ENCODE assay signal across 8 cellular contexts in genomic region chr19:1261863-1262686, GRCh38. TPM values are rescaled to one million over a fixed set of nuclear protein-coding genes. Genes with fewer than 3 reads are reported as not detected.
DNase-seq lines count a peak whose midpoint lies in the region; ATAC-seq and FAIRE-seq lines count a peak whose summit lies in the region.

No MANE protein-coding gene starts in this region.

- no peaks in the 10 kb centered on the region for H3K9me3 ChIP-seq in CD8-positive, alpha-beta memory T cell (ENCODE audit: low read length)
- H3K9me3 ChIP-seq in iPS-18a (ENCODE audit: control insufficient read depth, low read depth, low read length) (no peaks in the 10 kb centered on the region), small intestine (ENCODE audit: control insufficient read depth, low read depth) (no peaks in the 10 kb centered on the region)

- H3K36me3 ChIP-seq in CD8-positive, alpha-beta memory T cell (ENCODE audit: insufficient read depth, low read length), result peaks cover 8% of the 10 kb centered on the region
- peaks cover 12% of the 10 kb centered on the region for H3K36me3 ChIP-seq in iPS-18a (ENCODE audit: control insufficient read depth, low read depth, low read length)
- peaks cover 7 to 10% of the 10 kb centered on the region in 2 donors for H3K36me3 ChIP-seq in small intestine (ENCODE audit: control insufficient read depth in 2 of 2, insufficient read depth in 2 of 2, low read length in 2 of 2)

- FAIRE-seq in small intestine (lab: Jason Lieb, UNC), result no peak

- CTCF ChIA-PET in CD8-positive, alpha-beta memory T cell (lab: Charles Lee), result interaction anchor here (1.0 to 10.3 kb wide), 5 partner anchors 9 to 62 kb away, joined by 3 to 484 read pairs (median 3); partner anchors contain the start of gene ATP5F1D

- peak overlapping the region; percentile 98 for H3K27ac ChIP-seq in CD8-positive, alpha-beta memory T cell (ENCODE audit: low read depth, low read length)
- H3K27ac ChIP-seq in iPS-18a (ENCODE audit: low read length), result no peak overlapping the region
- H3K27ac ChIP-seq in small intestine (ENCODE audit: low read depth in 1 of 2, low read length in 1 of 2), result peak overlapping the region; percentile 99

- H3K4me3 Mint-ChIP-seq in CD8-positive, alpha-beta memory T cell, result peak overlapping the region; percentile 89 to 96 (median 92)

- peaks cover 66% of the 10 kb centered on the region for H3K4me1 ChIP-seq in CD8-positive, alpha-beta memory T cell (ENCODE audit: insufficient read depth, low read length)
- H3K4me1 ChIP-seq in iPS-18a (ENCODE audit: control insufficient read depth, low read depth, low read length) (peaks cover 44% of the 10 kb centered on the region), small intestine (ENCODE audit: control insufficient read depth in 2 of 2, insufficient read depth in 1 of 2, low read depth in 1 of 2, low read length in 1 of 2) (peaks cover 8 to 16% of the 10 kb centered on the region in 2 donors)

- H3K4me3 ChIP-seq in CD8-positive, alpha-beta memory T cell (ENCODE audit: low read length), result peak overlapping the region; percentile 95
- H3K4me3 ChIP-seq in iPS-18a (ENCODE audit: low read length), result peak overlapping the region; percentile 63
- peak overlapping the region; percentile 59 to 62 for H3K4me3 ChIP-seq in small intestine (ENCODE audit: low read depth in 1 of 2, low read length in 2 of 2)

- peak overlapping the region; percentile 61 for H3K9ac ChIP-seq in iPS-18a (ENCODE audit: low read length)

- ATAC-seq in GM18498 (IDR thresholded peaks at IDR 0.05; ENCODE audit: unreplicated experiment), result no peak

- H3K27me3 ChIP-seq in CD8-positive, alpha-beta memory T cell (ENCODE audit: insufficient read depth, low read length, poor library complexity, severe bottlenecking), result no peaks in the 10 kb centered on the region
- peaks cover 1% of the 10 kb centered on the region for H3K27me3 ChIP-seq in iPS-18a (ENCODE audit: control insufficient read depth, insufficient read depth, low read length)
- no peaks in the 10 kb centered on the region for H3K27me3 ChIP-seq in small intestine (ENCODE audit: control insufficient read depth in 2 of 2, insufficient read depth in 2 of 2, low read length in 2 of 2)

- POLR2A ChIA-PET in CD8-positive, alpha-beta memory T cell (lab: Charles Lee), result interaction anchor here (1.0 to 2.0 kb wide), 4 partner anchors 9 to 18 kb away, joined by 6 to 8 read pairs (median 8); partner anchors contain the start of gene FAM174C

- peak overlapping the region; percentile 98 to 100 (median 100) for H3K27ac Mint-ChIP-seq in CD8-positive, alpha-beta memory T cell

- 7 to 27% (median 17%) methylated on average over 22 to 28 of the region's 28 CpGs for WGBS in small intestine, 3 donors

- peak in 3 of 5 donors; percentile 44 to 54 (median 51) for DNase-seq in CD8-positive, alpha-beta memory T cell
- DNase-seq in M059J (ENCODE audit: low read depth) (peak; percentile 78), anterior cingulate cortex (lab: John Stamatoyannopoulos, UW) (peak in 32 of 58 donors; percentile 15 to 74 (median 48)), small intestine (peak; percentile 98), ecto neural progenitor cell (ENCODE audit: low spot score) (no peak), NCI-H748 treated with DMSO at 0.1 percent for 48 hours (lab: John Stamatoyannopoulos, UW) (no peak)

- peaks cover 4 to 21% (median 4%) of the 10 kb centered on the region in 3 donors for H3K36me3 Mint-ChIP-seq in CD8-positive, alpha-beta memory T cell

- H3K4me1 Mint-ChIP-seq in CD8-positive, alpha-beta memory T cell, result peaks cover 47 to 77% (median 49%) of the 10 kb centered on the region in 3 donors

- no peaks in the 10 kb centered on the region for H3K9me3 Mint-ChIP-seq in CD8-positive, alpha-beta memory T cell

- peaks cover 0 to 5% of the 10 kb centered on the region in 2 donors for H3K27me3 Mint-ChIP-seq in CD8-positive, alpha-beta memory T cell

RNA-seq across cellular contexts. Expression of gene CIRBP, which starts 7.1 kb away (rescaled TPM):
- total RNA-seq in CD8-positive, alpha-beta memory T cell, result 100 to 1,000 TPM; 253 to 258 TPM
- polyA plus RNA-seq in CD8-positive, alpha-beta memory T cell, result 238 TPM
- 115 and 145 TPM in 2 replicates for total RNA-seq in M059J (2014; rRNA removed; shearing (Covaris generic))
- 100 to 1,000 TPM; 250 to 377 (median 368) TPM for polyA plus RNA-seq in small intestine

RNA-seq across cellular contexts. Expression of gene FAM174C, which starts 13.3 kb away (rescaled TPM):
- total RNA-seq in CD8-positive, alpha-beta memory T cell, result 100 to 1,000 TPM; 113 TPM
- 100 TPM for polyA plus RNA-seq in CD8-positive, alpha-beta memory T cell
- 108 and 128 TPM in 2 replicates for total RNA-seq in M059J (2014; rRNA removed; shearing (Covaris generic))
- 100 to 1,000 TPM in 1 of 3 donors, 10 to 100 TPM in 2; 80.6 to 118 (median 84.1) TPM for polyA plus RNA-seq in small intestine

RNA-seq across cellular contexts. Expression of gene MIDN, which starts 13.7 kb away (rescaled TPM):
- 10 to 100 TPM; 39.8 to 45.3 TPM for total RNA-seq in CD8-positive, alpha-beta memory T cell
- 14.6 TPM for polyA plus RNA-seq in CD8-positive, alpha-beta memory T cell
- 4.5 and 11.0 TPM in 2 replicates for total RNA-seq in M059J (2014; rRNA removed; shearing (Covaris generic))
- 10 to 100 TPM; 28.1 to 35.4 (median 30.6) TPM for polyA plus RNA-seq in small intestine

RNA-seq across cellular contexts. Expression of gene ATP5F1D, which starts 20.5 kb away (rescaled TPM):
- total RNA-seq in CD8-positive, alpha-beta memory T cell, result 100 to 1,000 TPM; 179 to 180 TPM
- polyA plus RNA-seq in CD8-positive, alpha-beta memory T cell, result 271 TPM
- total RNA-seq in M059J (2014; rRNA removed; shearing (Covaris generic)), result 45.0 and 69.8 TPM in 2 replicates
- polyA plus RNA-seq in small intestine, result 100 to 1,000 TPM; 310 to 823 (median 675) TPM

RNA-seq across cellular contexts. Expression of gene EFNA2, which starts 23.6 kb away (rescaled TPM):
- total RNA-seq in CD8-positive, alpha-beta memory T cell, result not detected
- polyA plus RNA-seq in CD8-positive, alpha-beta memory T cell, result not detected
- not detected in 2 replicates for total RNA-seq in M059J (2014; rRNA removed; shearing (Covaris generic))
- 10 to 100 TPM; 17.7 to 31.3 (median 27.9) TPM for polyA plus RNA-seq in small intestine

Comparison
In these comparisons a context has a peak if more than half of its experiments do, and no peak if none do; other contexts are left out.
1. DNase-seq: peak in CD8-positive, alpha-beta memory T cell (3 of 5), M059J (single experiment), anterior cingulate cortex (32 of 58) and small intestine (single experiment); none in ecto neural progenitor cell (single experiment) and NCI-H748 treated with DMSO at 0.1 percent for 48 hours (single experiment).
2. Peak in every context shown above with its lines, with median percentiles within 50 percentile points of each other: H3K4me3 ChIP-seq.